1 cellular context compared by ENCODE assay signal in genomic region chr1:241639040-241639652, GRCh38.
TF ChIP-seq lines count a peak whose summit lies in the region.

No MANE protein-coding gene starts in this region.

TF ChIP-seq in K562, 482 proteins besides CTCF, POLR2A, EP300 and RAD21 (continues in another document):
- peak in 1 of 2 experiments; percentile 19; a peak in 1 of 4 replicates for TF ChIP-seq MLLT1 (IDR thresholded peaks at IDR 0.05)
- TF ChIP-seq SPI1 (IDR thresholded peaks at IDR 0.05; ENCODE audit: borderline replicate concordance, low read depth, low read length): no peak
- no peak for TF ChIP-seq ZZZ3 (IDR thresholded peaks at IDR 0.05)
- no peak for TF ChIP-seq ZNF146 (CRISPR knock-in tag; IDR thresholded peaks at IDR 0.05; ENCODE audit: unreplicated experiment)
- TF ChIP-seq ZNF41 (CRISPR knock-in tag; conservative IDR thresholded peaks at IDR 0.05): no peak
- no peak for TF ChIP-seq TCF15 (CRISPR knock-in tag; IDR thresholded peaks at IDR 0.05)
- no peak for TF ChIP-seq ZNF586 (CRISPR knock-in tag; conservative IDR thresholded peaks at IDR 0.05)
- TF ChIP-seq HES1 (IDR thresholded peaks at IDR 0.05; ENCODE audit: low read depth): no peak
- no peak for TF ChIP-seq FUS (optimal IDR thresholded peaks at IDR 0.05; ENCODE audit: low read depth, low read length)
- no peak for TF ChIP-seq ZBTB43 (CRISPR knock-in tag; IDR thresholded peaks at IDR 0.05)
- no peak for TF ChIP-seq CCAR2 (IDR thresholded peaks at IDR 0.05; ENCODE audit: low read depth, low read length)
- no peak for TF ChIP-seq ZNF217 (CRISPR knock-in tag; IDR thresholded peaks at IDR 0.05)
- no peak for TF ChIP-seq LARP7 (IDR thresholded peaks at IDR 0.05)
- TF ChIP-seq MNT (conservative IDR thresholded peaks at IDR 0.05): peak in 1 of 2 experiments; percentile 23; a peak in 1 of 4 replicates
- TF ChIP-seq SRF (CRISPR knock-in tag; IDR thresholded peaks at IDR 0.05): no peak
- no peak for TF ChIP-seq KLF1 (tag; IDR thresholded peaks at IDR 0.05)
- peak; percentile 25; the same call in 1 of the 2 replicates for TF ChIP-seq NCOR1 (IDR thresholded peaks at IDR 0.05)
- TF ChIP-seq SOX6 (IDR thresholded peaks at IDR 0.05): no peak
- no peak for TF ChIP-seq LCOR (CRISPR knock-in tag; IDR thresholded peaks at IDR 0.05)
- TF ChIP-seq ZNF699 (CRISPR knock-in tag; IDR thresholded peaks at IDR 0.05; ENCODE audit: insufficient replicate concordance): no peak
- no peak for TF ChIP-seq ZNF384 (IDR thresholded peaks at IDR 0.05; ENCODE audit: low read depth, low read length)
- no peak for TF ChIP-seq STAT5A (IDR thresholded peaks at IDR 0.05; ENCODE audit: borderline replicate concordance, low read length)
- peak; percentile 47; the same call in 1 of the 2 replicates for TF ChIP-seq POLR2H (tag; IDR thresholded peaks at IDR 0.05; ENCODE audit: low read depth)
- no peak for TF ChIP-seq GTF3C2 (IDR thresholded peaks at IDR 0.05; ENCODE audit: borderline replicate concordance, extremely low read depth, insufficient read length)
- TF ChIP-seq USF1 (CRISPR knock-in tag; IDR thresholded peaks at IDR 0.05): no peak
- TF ChIP-seq FOXA3 (CRISPR knock-in tag; conservative IDR thresholded peaks at IDR 0.05 in 1 of 2, IDR thresholded peaks at IDR 0.05 in 1 of 2): no peak
- TF ChIP-seq ELF2 (CRISPR knock-in tag; IDR thresholded peaks at IDR 0.05): no peak
- no peak for TF ChIP-seq CLOCK (CRISPR knock-in tag; IDR thresholded peaks at IDR 0.05; ENCODE audit: borderline replicate concordance)
- TF ChIP-seq RBFOX2 (IDR thresholded peaks at IDR 0.05; ENCODE audit: low read depth, low read length): no peak
- no peak for TF ChIP-seq ZNF79 (CRISPR knock-in tag; IDR thresholded peaks at IDR 0.05; ENCODE audit: low read depth)
- 0 out of 2 replicates have a peak, but pooled peaks have one; percentile 31 for TF ChIP-seq EP400 (IDR thresholded peaks at IDR 0.05)
- peak; percentile 54; the same call in 1 of the 2 replicates for TF ChIP-seq ZBTB40 (IDR thresholded peaks at IDR 0.05)
- no peak for TF ChIP-seq ZBTB40 (CRISPR knock-in tag; IDR thresholded peaks at IDR 0.05)
- TF ChIP-seq FOXA1 (IDR thresholded peaks at IDR 0.05; ENCODE audit: borderline replicate concordance): no peak
- TF ChIP-seq SREBF2 (CRISPR knock-in tag; IDR thresholded peaks at IDR 0.05): no peak
- TF ChIP-seq L3MBTL2 (IDR thresholded peaks at IDR 0.05): peak; percentile 16; the same call in 1 of the 2 replicates
- peak; percentile 71 for TF ChIP-seq MYNN (IDR thresholded peaks at IDR 0.05)
- TF ChIP-seq MYNN (CRISPR knock-in tag; IDR thresholded peaks at IDR 0.05): no peak
